ENCODE assay signal across 1 cellular context in genomic region chr2:11945139-11946126, GRCh38.
TF ChIP-seq lines count a peak whose summit lies in the region.

No MANE protein-coding gene starts in this region.

TF ChIP-seq in GM12878, 131 proteins besides CTCF, POLR2A, EP300 and RAD21 (continued from another document and continues in another):
- TF ChIP-seq E2F4 (IDR thresholded peaks at IDR 0.05; ENCODE audit: low read depth, low read length) (no peak), DPF2 (IDR thresholded peaks at IDR 0.05) (peak; percentile 83), FOXK2 (IDR thresholded peaks at IDR 0.05) (peak; percentile 50; the same call in 1 of the 2 replicates), IRF5 (IDR thresholded peaks at IDR 0.05; ENCODE audit: borderline replicate concordance) (no peak), ZNF687 (IDR thresholded peaks at IDR 0.05) (no peak), E4F1 (IDR thresholded peaks at IDR 0.05; ENCODE audit: borderline replicate concordance, partially characterized antibody) (no peak), PAX8 (IDR thresholded peaks at IDR 0.05) (no peak), ZNF24 (IDR thresholded peaks at IDR 0.05) (no peak), SPI1 (IDR thresholded peaks at IDR 0.05; ENCODE audit: borderline replicate concordance, insufficient read depth, low read depth, low read length) (peak; percentile 40; the same call in 1 of the 2 replicates), RUNX3 (IDR thresholded peaks at IDR 0.05; ENCODE audit: low read length) (peak; percentile 18; the same call in 1 of the 2 replicates), IKZF2 (IDR thresholded peaks at IDR 0.05) (peak; percentile 43 to 69; a peak in 2 of 4 replicates), CBFB (IDR thresholded peaks at IDR 0.05; ENCODE audit: low read depth) (no peak), CEBPZ (IDR thresholded peaks at IDR 0.05; ENCODE audit: low read depth, low read length) (no peak), NFIC (IDR thresholded peaks at IDR 0.05; ENCODE audit: low read depth, low read length) (0 out of 2 replicates have a peak, but pooled peaks have one; percentile 33), SMAD5 (IDR thresholded peaks at IDR 0.05; ENCODE audit: low read depth) (no peak), ZSCAN29 (IDR thresholded peaks at IDR 0.05) (no peak), HDGF (IDR thresholded peaks at IDR 0.05) (peak; percentile 51; the same call in 1 of the 2 replicates), ZNF622 (IDR thresholded peaks at IDR 0.05) (no peak), JUNB (IDR thresholded peaks at IDR 0.05) (peak; percentile 58), STAT1 (conservative IDR thresholded peaks at IDR 0.05) (no peak), ATF3 (IDR thresholded peaks at IDR 0.05; ENCODE audit: borderline replicate concordance, extremely low read depth, low read depth, low read length) (no peak), SUPT20H (IDR thresholded peaks at IDR 0.05; ENCODE audit: borderline replicate concordance, control insufficient read depth, low read depth, low read length) (no peak), RELB (IDR thresholded peaks at IDR 0.05; ENCODE audit: low read depth) (peak; percentile 39; the same call in 1 of the 2 replicates), CHD1 (IDR thresholded peaks at IDR 0.05; ENCODE audit: low read depth, low read length) (no peak), ZBTB33 (IDR thresholded peaks at IDR 0.05) (no peak), YBX1 (IDR thresholded peaks at IDR 0.05) (no peak), JUND (IDR thresholded peaks at IDR 0.05; ENCODE audit: low read depth, low read length) (no peak), CREB1 (IDR thresholded peaks at IDR 0.05; ENCODE audit: low read depth) (no peak), RB1 (IDR thresholded peaks at IDR 0.05; ENCODE audit: borderline replicate concordance) (no peak), SREBF1 (IDR thresholded peaks at IDR 0.05; ENCODE audit: low read length) (no peak), IKZF1 (conservative IDR thresholded peaks at IDR 0.05) (peak; percentile 46), NRF1 (conservative IDR thresholded peaks at IDR 0.05; ENCODE audit: low read depth, low read length) (no peak), NR2C2 (IDR thresholded peaks at IDR 0.05; ENCODE audit: borderline replicate concordance, control insufficient read depth, insufficient read length, low read depth) (no peak), MEF2A (IDR thresholded peaks at IDR 0.05; ENCODE audit: insufficient read depth, low read depth, low read length) (0 out of 2 replicates have a peak, but pooled peaks have one; percentile 10), ZNF217 (IDR thresholded peaks at IDR 0.05) (0 out of 2 replicates have a peak, but pooled peaks have one; percentile 33), HCFC1 (IDR thresholded peaks at IDR 0.05; ENCODE audit: low read length) (no peak), ZBTB40 (IDR thresholded peaks at IDR 0.05; ENCODE audit: borderline replicate concordance) (no peak), LARP7 (IDR thresholded peaks at IDR 0.05) (no peak), POLR2AphosphoS2 (IDR thresholded peaks at IDR 0.05; ENCODE audit: low read depth, low read length) (no peak), ZNF207 (IDR thresholded peaks at IDR 0.05; ENCODE audit: borderline replicate concordance) (no peak)
